ENCODE assay signal across 13 cellular contexts in the genomic region with DNA sequence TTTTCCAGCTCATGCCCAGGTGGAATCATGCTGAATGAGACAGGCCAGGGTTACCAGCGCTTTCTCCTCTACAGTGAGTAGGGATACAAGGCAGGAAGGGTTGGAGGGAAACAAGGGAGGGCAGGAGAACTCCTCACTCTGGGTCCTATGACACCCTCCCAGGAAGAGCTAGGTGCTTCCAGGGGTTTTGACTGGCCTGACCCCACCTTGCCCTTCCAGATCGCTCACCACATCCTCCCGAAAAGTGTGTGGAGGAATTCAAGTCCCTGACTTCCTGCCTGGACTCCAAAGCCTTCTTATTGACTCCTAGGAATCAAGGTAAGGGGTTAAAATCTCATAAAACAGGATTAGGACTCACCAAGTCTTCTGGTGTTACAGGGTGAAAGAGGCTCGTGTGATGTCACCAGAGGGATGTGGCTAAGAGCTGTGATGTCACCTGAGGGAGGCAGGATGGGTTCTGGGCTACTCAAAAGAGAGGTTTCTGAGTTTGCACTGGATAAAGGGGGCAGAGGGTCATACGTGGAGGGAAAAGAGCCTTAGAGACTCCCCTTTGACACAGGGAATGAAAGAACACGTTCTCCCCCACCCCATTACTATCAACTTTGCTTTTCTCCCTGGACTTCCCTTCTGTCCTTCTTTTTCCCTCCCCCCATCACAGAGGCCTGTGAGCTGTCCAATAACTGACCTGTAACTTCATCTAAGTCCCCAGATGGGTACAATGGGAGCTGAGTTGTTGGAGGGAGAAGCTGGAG. TPM values are rescaled to one million over a fixed set of nuclear protein-coding genes. Genes with fewer than 3 reads are reported as not detected.
DNase-seq lines count a peak whose midpoint lies in the region; ATAC-seq and TF ChIP-seq lines count a peak whose summit lies in the region.
"Had no signal": no experiment of that assay in that cellular context is flagged by ENCODE, and none has a peak within 500 bp of the region (broad histone marks: within the 10 kb centered on the region; RNA-seq: fewer than 3 reads in every experiment).

No MANE protein-coding gene starts in this region.

- no peaks in the 10 kb centered on the region for H3K9me2 ChIP-seq in Karpas-422 (replicated peaks; ENCODE audit: insufficient read depth, low read length)

- H3K27ac ChIP-seq in CD4-positive, alpha-beta T cell (ENCODE audit: low read depth, low read length) = peak overlapping the region; percentile 15
- H3K27ac ChIP-seq in Karpas-422 (ENCODE audit: low read length) (no peak overlapping the region), caudate nucleus (ENCODE audit: low read depth, low read length) (no peak overlapping the region)

- peaks cover 47% of the 10 kb centered on the region for H3K79me2 ChIP-seq in Karpas-422 (ENCODE audit: low read length)

- no peak overlapping the region for H3K4me3 ChIP-seq in Karpas-422 (ENCODE audit: low read length)
- H3K4me3 ChIP-seq: HAP-1 had no signal

- POLR2A ChIA-PET in CD4-positive, alpha-beta T cell (lab: Charles Lee) = interaction anchor here (0.9 to 1.9 kb wide), 2 partner anchors 158 to 205 kb away, joined by 3 to 5 read pairs; partner anchors contain the start of genes HSPA1A, HSPA1L and NEU1

- H3K27me3 Mint-ChIP-seq in CD4-positive, alpha-beta T cell = no peaks in the 10 kb centered on the region
- H3K27me3 Mint-ChIP-seq in natural killer cell treated with Interleukin-12 subunit alpha and Interleukin-12 subunit beta and Interleukin-15 and Interleukin-18, amount 100 ng/mL, for 72 hours = no peaks in the 10 kb centered on the region

- CTCF ChIA-PET in CD4-positive, alpha-beta T cell (lab: Charles Lee) = no interaction called here

- peak overlapping the region; percentile 75 for H3K4me2 ChIP-seq in Karpas-422 (ENCODE audit: low read depth, low read length, poor library complexity, severe bottlenecking)

- peaks cover 39% of the 10 kb centered on the region for H3K4me1 ChIP-seq in Karpas-422 (ENCODE audit: low read length)

- no peak for DNase-seq in CD4-positive, alpha-beta T cell
- DNase-seq in Karpas-422 (peak; percentile 60), medulla oblongata (ENCODE audit: extremely low spot score) (no peak), caudate nucleus (lab: John Stamatoyannopoulos, UW) (no peak), COLO829 (ENCODE audit: low spot score) (no peak), islet precursor cell (no peak)
- DNase-seq in activated naive CD4-positive, alpha-beta T cell treated with anti-CD3 and anti-CD28 coated beads, Interleukin-2, amount 50 U/mL, for 72 hours (ENCODE audit: low spot score in 2 of 2) = no peak
- no peak for DNase-seq in natural killer cell treated with Interleukin-12 subunit alpha and Interleukin-12 subunit beta and Interleukin-15 and Interleukin-18, amount 100 ng/mL, for 72 hours (ENCODE audit: low spot score)
- DNase-seq: activated gamma-delta T cell treated with Interleukin-2 at 50 U/mL for 16 hours; KBM-7; kidney; stimulated activated naive CD4-positive, alpha-beta T cell treated with Interleukin-2 at 50 U/mL for 16 hours had no signal

- no peak overlapping the region for H2AFZ ChIP-seq in Karpas-422 (ENCODE audit: low read length)

- no peaks in the 10 kb centered on the region for H3K36me3 ChIP-seq in Karpas-422 (ENCODE audit: insufficient read depth, low read length)

- H4K20me1 ChIP-seq in Karpas-422 (ENCODE audit: insufficient read depth, low read depth, low read length) = no peaks in the 10 kb centered on the region

- H3K27ac Mint-ChIP-seq in CD4-positive, alpha-beta T cell = peak overlapping the region; percentile 94
- peak overlapping the region; percentile 4 to 94 for H3K27ac Mint-ChIP-seq in activated naive CD4-positive, alpha-beta T cell treated with anti-CD3 and anti-CD28 coated beads, Interleukin-2, amount 50 U/mL, for 72 hours
- H3K27ac Mint-ChIP-seq in natural killer cell treated with Interleukin-12 subunit alpha and Interleukin-12 subunit beta and Interleukin-15 and Interleukin-18, amount 100 ng/mL, for 72 hours = peak overlapping the region; percentile 85 to 92

- intact Hi-C loops in CD4-positive, alpha-beta T cell (cut with DNase I, micrococcal nuclease) = no loop called here

- TF ChIP-seq CTCF in CD4-positive, alpha-beta T cell (IDR thresholded peaks at IDR 0.05) = no peak

- H3K36me3 Mint-ChIP-seq in CD4-positive, alpha-beta T cell (ENCODE audit: low read depth) = peaks cover 47% of the 10 kb centered on the region
- H3K36me3 Mint-ChIP-seq in activated naive CD4-positive, alpha-beta T cell treated with anti-CD3 and anti-CD28 coated beads, Interleukin-2, amount 50 U/mL, for 72 hours = peaks cover 22 to 45% of the 10 kb centered on the region in 2 donors
- H3K36me3 Mint-ChIP-seq in natural killer cell treated with Interleukin-12 subunit alpha and Interleukin-12 subunit beta and Interleukin-15 and Interleukin-18, amount 100 ng/mL, for 72 hours = no peaks in the 10 kb centered on the region

- no peak overlapping the region for H3K9ac ChIP-seq in Karpas-422 (ENCODE audit: low read length)

- H3K27me3 ChIP-seq in CD4-positive, alpha-beta T cell (ENCODE audit: control insufficient read depth, insufficient read depth, low read length) = no peaks in the 10 kb centered on the region
- no peaks in the 10 kb centered on the region for H3K27me3 ChIP-seq in Karpas-422 (ENCODE audit: low read length)

- no peaks in the 10 kb centered on the region for H3K9me3 Mint-ChIP-seq in CD4-positive, alpha-beta T cell
- no peaks in the 10 kb centered on the region for H3K9me3 Mint-ChIP-seq in activated naive CD4-positive, alpha-beta T cell treated with anti-CD3 and anti-CD28 coated beads, Interleukin-2, amount 50 U/mL, for 72 hours
- H3K9me3 Mint-ChIP-seq in natural killer cell treated with Interleukin-12 subunit alpha and Interleukin-12 subunit beta and Interleukin-15 and Interleukin-18, amount 100 ng/mL, for 72 hours = no peaks in the 10 kb centered on the region

- H3K9me3 ChIP-seq in CD4-positive, alpha-beta T cell (ENCODE audit: control insufficient read depth, low read length) = no peaks in the 10 kb centered on the region
- H3K9me3 ChIP-seq in Karpas-422 (ENCODE audit: low read length) = no peaks in the 10 kb centered on the region
- H3K9me3 ChIP-seq: HAP-1 had no signal

- no peak for ATAC-seq in CD4-positive, alpha-beta T cell (ENCODE audit: poor library complexity)
- ATAC-seq in activated naive CD4-positive, alpha-beta T cell treated with anti-CD3 and anti-CD28 coated beads, Interleukin-2, amount 50 U/mL, for 72 hours = no peak
- ATAC-seq in natural killer cell treated with Interleukin-12 subunit alpha and Interleukin-12 subunit beta and Interleukin-15 and Interleukin-18, amount 100 ng/mL, for 72 hours = no peak

- peaks cover 61% of the 10 kb centered on the region for H3K4me1 Mint-ChIP-seq in CD4-positive, alpha-beta T cell (ENCODE audit: low read depth)
- peaks cover 55 to 58% of the 10 kb centered on the region in 2 donors for H3K4me1 Mint-ChIP-seq in natural killer cell treated with Interleukin-12 subunit alpha and Interleukin-12 subunit beta and Interleukin-15 and Interleukin-18, amount 100 ng/mL, for 72 hours (ENCODE audit: low read depth in 2 of 2)

- H3K4me3 Mint-ChIP-seq in CD4-positive, alpha-beta T cell = peak overlapping the region; percentile 95
- H3K4me3 Mint-ChIP-seq in natural killer cell treated with Interleukin-12 subunit alpha and Interleukin-12 subunit beta and Interleukin-15 and Interleukin-18, amount 100 ng/mL, for 72 hours = peak overlapping the region; percentile 95

RNA-seq across cellular contexts. Expression of gene APOM, which starts 1.9 kb away (rescaled TPM):
- 1 to 10 TPM; 4.2 to 4.6 TPM for total RNA-seq in CD4-positive, alpha-beta T cell
- 6.7 and 7.6 TPM in 2 replicates for total RNA-seq in Karpas-422 (2014; rRNA removed; shearing (Covaris generic); ENCODE audit: low replicate concordance)
- 1 to 10 TPM; 2.6 to 2.7 TPM for total RNA-seq in activated naive CD4-positive, alpha-beta T cell treated with anti-CD3 and anti-CD28 coated beads, Interleukin-2, amount 50 U/mL, for 72 hours
- 1 to 10 TPM in 1 of 2 donors, under 1 TPM in 1; 0.76 to 1.3 TPM for total RNA-seq in natural killer cell treated with Interleukin-12 subunit alpha and Interleukin-12 subunit beta and Interleukin-15 and Interleukin-18, amount 100 ng/mL, for 72 hours

RNA-seq across cellular contexts. Expression of gene C6orf47, which starts 3.0 kb away (rescaled TPM):
- 10 to 100 TPM in 1 of 2 experiments, 1 to 10 TPM in 1; 9.6 to 10.5 TPM for total RNA-seq in CD4-positive, alpha-beta T cell
- 13.8 and 35.6 TPM in 2 replicates for total RNA-seq in Karpas-422 (2014; rRNA removed; shearing (Covaris generic); ENCODE audit: low replicate concordance)
- 10 to 100 TPM; 15.0 to 16.4 TPM for total RNA-seq in activated naive CD4-positive, alpha-beta T cell treated with anti-CD3 and anti-CD28 coated beads, Interleukin-2, amount 50 U/mL, for 72 hours
- total RNA-seq in natural killer cell treated with Interleukin-12 subunit alpha and Interleukin-12 subunit beta and Interleukin-15 and Interleukin-18, amount 100 ng/mL, for 72 hours = 10 to 100 TPM; 26.9 to 34.0 TPM

RNA-seq across cellular contexts. Expression of gene BAG6, which starts 5.1 kb away (rescaled TPM):
- total RNA-seq in CD4-positive, alpha-beta T cell = 100 to 1,000 TPM; 211 TPM
- total RNA-seq in Karpas-422 (2014; rRNA removed; shearing (Covaris generic); ENCODE audit: low replicate concordance) = 145 and 229 TPM in 2 replicates
- 100 to 1,000 TPM; 286 to 303 TPM for total RNA-seq in activated naive CD4-positive, alpha-beta T cell treated with anti-CD3 and anti-CD28 coated beads, Interleukin-2, amount 50 U/mL, for 72 hours
- 100 to 1,000 TPM; 284 to 337 TPM for total RNA-seq in natural killer cell treated with Interleukin-12 subunit alpha and Interleukin-12 subunit beta and Interleukin-15 and Interleukin-18, amount 100 ng/mL, for 72 hours

RNA-seq across cellular contexts. Expression of gene GPANK1, which starts 7.2 kb away (rescaled TPM):
- total RNA-seq in CD4-positive, alpha-beta T cell = 10 to 100 TPM in 1 of 2 experiments, 1 to 10 TPM in 1; 9.8 to 11.0 TPM
- total RNA-seq in Karpas-422 (2014; rRNA removed; shearing (Covaris generic); ENCODE audit: low replicate concordance) = 18.6 and 26.2 TPM in 2 replicates
- 10 to 100 TPM; 36.2 to 39.0 TPM for total RNA-seq in activated naive CD4-positive, alpha-beta T cell treated with anti-CD3 and anti-CD28 coated beads, Interleukin-2, amount 50 U/mL, for 72 hours
- 10 to 100 TPM; 34.5 to 40.9 TPM for total RNA-seq in natural killer cell treated with Interleukin-12 subunit alpha and Interleukin-12 subunit beta and Interleukin-15 and Interleukin-18, amount 100 ng/mL, for 72 hours

RNA-seq across cellular contexts. Expression of gene CSNK2B, which starts 8.3 kb away (rescaled TPM):
- total RNA-seq in CD4-positive, alpha-beta T cell = 10 to 100 TPM; 88.0 to 92.6 TPM
- total RNA-seq in Karpas-422 (2014; rRNA removed; shearing (Covaris generic); ENCODE audit: low replicate concordance) = 178 and 212 TPM in 2 replicates
- 100 to 1,000 TPM; 242 to 251 TPM for total RNA-seq in activated naive CD4-positive, alpha-beta T cell treated with anti-CD3 and anti-CD28 coated beads, Interleukin-2, amount 50 U/mL, for 72 hours
- 100 to 1,000 TPM; 205 to 247 TPM for total RNA-seq in natural killer cell treated with Interleukin-12 subunit alpha and Interleukin-12 subunit beta and Interleukin-15 and Interleukin-18, amount 100 ng/mL, for 72 hours
